ENCODE assay signal across 16 cellular contexts in the genomic region with DNA sequence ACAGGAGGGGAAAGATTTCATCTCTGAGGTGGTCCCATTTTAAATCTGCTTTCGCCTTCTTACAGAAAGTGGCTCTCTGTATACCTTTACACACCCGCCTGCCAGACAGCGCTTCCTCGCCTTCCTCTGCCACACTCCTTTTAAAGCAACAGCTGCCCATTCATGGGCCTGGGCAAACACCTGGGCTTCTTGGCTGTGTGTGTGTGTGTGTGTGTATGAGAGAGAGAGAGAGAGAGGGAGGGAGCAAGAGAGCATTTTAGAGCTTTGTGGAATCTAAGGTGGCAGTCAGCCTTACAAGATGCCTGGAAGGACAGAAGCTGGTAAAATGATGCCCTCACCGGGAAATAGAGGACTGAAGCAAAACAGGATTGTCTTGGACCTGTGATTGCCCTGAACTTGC. TPM values are rescaled to one million over a fixed set of nuclear protein-coding genes. Genes with fewer than 3 reads are reported as not detected.
"Had no signal": no experiment of that assay in that cellular context is flagged by ENCODE, and none has a peak within 500 bp of the region (broad histone marks: within the 10 kb centered on the region; RNA-seq: fewer than 3 reads in every experiment).

No MANE protein-coding gene starts in this region.

- H3K4me1 Mint-ChIP-seq: activated CD4-positive, alpha-beta memory T cell treated with anti-CD3 and anti-CD28 coated beads, Interleukin-2, amount 10 ng/mL, durations not matched to agents 7 days and 5 days had no signal

- DNase-seq: activated CD4-positive, alpha-beta memory T cell treated with anti-CD3 and anti-CD28 coated beads, Interleukin-2, amount 10 ng/mL, durations not matched to agents 7 days and 5 days; activated CD4-positive, alpha-beta T cell treated with anti-CD3 and anti-CD28 coated beads for 1 hour; activated naive CD4-positive, alpha-beta T cell; activated T-cell treated with anti-CD3 and anti-CD28 coated beads, Interleukin-2, amount 50 U/mL, for 48 hours; foreskin keratinocyte; head of caudate nucleus; left lung; mesenchymal stem cell; nephron progenitor cell; uterus had no signal

- H3K36me3 ChIP-seq: ascending aorta, cardiac muscle cell, left lung, thyroid gland, uterus had no signal

- ATAC-seq: foreskin keratinocyte, left lung had no signal

- H3K27me3 ChIP-seq: ascending aorta, foreskin keratinocyte, thyroid gland, uterus had no signal

- H3K4me3 Mint-ChIP-seq: activated CD4-positive, alpha-beta memory T cell treated with anti-CD3 and anti-CD28 coated beads, Interleukin-2, amount 10 ng/mL, durations not matched to agents 7 days and 5 days; nephron progenitor cell had no signal

- H3K4me1 ChIP-seq: ascending aorta, foreskin keratinocyte, left lung, thyroid gland, uterus had no signal

- H3K27ac ChIP-seq: ascending aorta, cardiac muscle cell, foreskin keratinocyte, left lung, thyroid gland, uterus had no signal

- FAIRE-seq: islet of Langerhans had no signal

- H3K9me3 ChIP-seq: ascending aorta, left lung, thyroid gland, uterus had no signal

- H3K9me3 Mint-ChIP-seq: activated CD4-positive, alpha-beta memory T cell treated with anti-CD3 and anti-CD28 coated beads, Interleukin-2, amount 10 ng/mL, durations not matched to agents 7 days and 5 days; nephron progenitor cell had no signal

- H3K27ac Mint-ChIP-seq: activated CD4-positive, alpha-beta memory T cell treated with anti-CD3 and anti-CD28 coated beads, Interleukin-2, amount 10 ng/mL, durations not matched to agents 7 days and 5 days; nephron progenitor cell had no signal

- H3K4me3 ChIP-seq: ascending aorta, cardiac muscle cell, left lung, smooth muscle cell, thyroid gland, uterus had no signal

RNA-seq across cellular contexts. Expression of a gene that starts 20.0 kb away (rescaled TPM):
- total RNA-seq: activated CD4-positive, alpha-beta memory T cell treated with anti-CD3 and anti-CD28 coated beads, Interleukin-2, amount 10 ng/mL, durations not matched to agents 7 days and 5 days; ascending aorta; cardiac muscle cell; T-helper 2 cell treated with Interferon-gamma antibody and Interleukin-4, amounts not matched to agents 100 ng/mL and 5 ng/mL, for 36 hours had no signal
- polyA plus RNA-seq: cardiac muscle cell had no signal
